In genomic region chr1:9867408-9868243, GRCh38 we compare ENCODE assay signal across 1 cellular context.
TF ChIP-seq lines count a peak whose summit lies in the region.

No MANE protein-coding gene starts in this region.

TF ChIP-seq in HepG2, 621 proteins besides CTCF, POLR2A, EP300 and RAD21 (continued from another document and continues in another):
- TF ChIP-seq E2F1 (CRISPR knock-in tag; IDR thresholded peaks at IDR 0.05), result no peak
- no peak for TF ChIP-seq RFXAP (CRISPR knock-in tag; IDR thresholded peaks at IDR 0.05; ENCODE audit: borderline replicate concordance)
- no peak for TF ChIP-seq GMEB2 (CRISPR knock-in tag; IDR thresholded peaks at IDR 0.05; ENCODE audit: low read depth)
- no peak for TF ChIP-seq SIN3B (IDR thresholded peaks at IDR 0.05; ENCODE audit: low read length)
- TF ChIP-seq, protein P1, sequence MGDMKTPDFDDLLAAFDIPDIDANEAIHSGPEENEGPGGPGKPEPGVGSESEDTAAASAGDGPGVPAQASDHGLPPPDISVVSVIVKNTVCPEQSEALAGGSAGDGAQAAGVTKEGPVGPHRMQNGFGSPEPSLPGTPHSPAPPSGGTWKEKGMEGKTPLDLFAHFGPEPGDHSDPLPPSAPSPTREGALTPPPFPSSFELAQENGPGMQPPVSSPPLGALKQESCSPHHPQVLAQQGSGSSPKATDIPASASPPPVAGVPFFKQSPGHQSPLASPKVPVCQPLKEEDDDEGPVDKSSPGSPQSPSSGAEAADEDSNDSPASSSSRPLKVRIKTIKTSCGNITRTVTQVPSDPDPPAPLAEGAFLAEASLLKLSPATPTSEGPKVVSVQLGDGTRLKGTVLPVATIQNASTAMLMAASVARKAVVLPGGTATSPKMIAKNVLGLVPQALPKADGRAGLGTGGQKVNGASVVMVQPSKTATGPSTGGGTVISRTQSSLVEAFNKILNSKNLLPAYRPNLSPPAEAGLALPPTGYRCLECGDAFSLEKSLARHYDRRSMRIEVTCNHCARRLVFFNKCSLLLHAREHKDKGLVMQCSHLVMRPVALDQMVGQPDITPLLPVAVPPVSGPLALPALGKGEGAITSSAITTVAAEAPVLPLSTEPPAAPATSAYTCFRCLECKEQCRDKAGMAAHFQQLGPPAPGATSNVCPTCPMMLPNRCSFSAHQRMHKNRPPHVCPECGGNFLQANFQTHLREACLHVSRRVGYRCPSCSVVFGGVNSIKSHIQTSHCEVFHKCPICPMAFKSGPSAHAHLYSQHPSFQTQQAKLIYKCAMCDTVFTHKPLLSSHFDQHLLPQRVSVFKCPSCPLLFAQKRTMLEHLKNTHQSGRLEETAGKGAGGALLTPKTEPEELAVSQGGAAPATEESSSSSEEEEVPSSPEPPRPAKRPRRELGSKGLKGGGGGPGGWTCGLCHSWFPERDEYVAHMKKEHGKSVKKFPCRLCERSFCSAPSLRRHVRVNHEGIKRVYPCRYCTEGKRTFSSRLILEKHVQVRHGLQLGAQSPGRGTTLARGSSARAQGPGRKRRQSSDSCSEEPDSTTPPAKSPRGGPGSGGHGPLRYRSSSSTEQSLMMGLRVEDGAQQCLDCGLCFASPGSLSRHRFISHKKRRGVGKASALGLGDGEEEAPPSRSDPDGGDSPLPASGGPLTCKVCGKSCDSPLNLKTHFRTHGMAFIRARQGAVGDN (CRISPR knock-in tag; IDR thresholded peaks at IDR 0.05), result peak; percentile 63
- peak; percentile 48 for TF ChIP-seq YY1 (IDR thresholded peaks at IDR 0.05; ENCODE audit: insufficient read depth, insufficient replicate concordance, low read depth, low read length)
- TF ChIP-seq NCOA5 (CRISPR knock-in tag; IDR thresholded peaks at IDR 0.05), result no peak
- TF ChIP-seq ZNF138 (CRISPR knock-in tag; IDR thresholded peaks at IDR 0.05; ENCODE audit: low read depth), result no peak
- TF ChIP-seq TBX2 (CRISPR knock-in tag; IDR thresholded peaks at IDR 0.05; ENCODE audit: borderline replicate concordance), result no peak
- TF ChIP-seq SAP130 (CRISPR knock-in tag; IDR thresholded peaks at IDR 0.05; ENCODE audit: low read depth), result peak; percentile 29; the same call in 1 of the 2 replicates
- TF ChIP-seq YEATS2 (CRISPR knock-in tag; IDR thresholded peaks at IDR 0.05; ENCODE audit: borderline replicate concordance), result peak; percentile 26; the same call in 1 of the 2 replicates
- TF ChIP-seq AHR (CRISPR knock-in tag; IDR thresholded peaks at IDR 0.05), result 0 out of 2 replicates have a peak, but pooled peaks have one; percentile 32
- no peak for TF ChIP-seq SMAD3 (CRISPR knock-in tag; IDR thresholded peaks at IDR 0.05)
- no peak for TF ChIP-seq EED (CRISPR knock-in tag; IDR thresholded peaks at IDR 0.05)
- TF ChIP-seq NBN (conservative IDR thresholded peaks at IDR 0.05), result no peak
- no peak for TF ChIP-seq ZNF558 (CRISPR knock-in tag; IDR thresholded peaks at IDR 0.05; ENCODE audit: borderline replicate concordance)
- TF ChIP-seq, protein P2, sequence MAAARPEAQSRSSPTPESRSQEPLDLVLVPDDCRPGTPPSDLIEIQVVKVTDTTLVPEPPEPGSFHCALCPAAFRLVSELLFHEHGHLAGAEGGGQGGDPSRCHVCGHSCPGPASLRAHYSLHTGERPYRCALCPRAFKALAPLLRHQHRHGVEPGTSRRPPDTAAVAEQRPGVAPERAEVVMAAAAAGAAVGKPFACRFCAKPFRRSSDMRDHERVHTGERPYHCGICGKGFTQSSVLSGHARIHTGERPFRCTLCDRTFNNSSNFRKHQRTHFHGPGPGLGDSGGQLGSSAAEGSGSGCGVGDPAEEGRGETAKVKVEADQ (CRISPR knock-in tag; IDR thresholded peaks at IDR 0.05; ENCODE audit: borderline replicate concordance), result no peak
- TF ChIP-seq, protein P3, sequence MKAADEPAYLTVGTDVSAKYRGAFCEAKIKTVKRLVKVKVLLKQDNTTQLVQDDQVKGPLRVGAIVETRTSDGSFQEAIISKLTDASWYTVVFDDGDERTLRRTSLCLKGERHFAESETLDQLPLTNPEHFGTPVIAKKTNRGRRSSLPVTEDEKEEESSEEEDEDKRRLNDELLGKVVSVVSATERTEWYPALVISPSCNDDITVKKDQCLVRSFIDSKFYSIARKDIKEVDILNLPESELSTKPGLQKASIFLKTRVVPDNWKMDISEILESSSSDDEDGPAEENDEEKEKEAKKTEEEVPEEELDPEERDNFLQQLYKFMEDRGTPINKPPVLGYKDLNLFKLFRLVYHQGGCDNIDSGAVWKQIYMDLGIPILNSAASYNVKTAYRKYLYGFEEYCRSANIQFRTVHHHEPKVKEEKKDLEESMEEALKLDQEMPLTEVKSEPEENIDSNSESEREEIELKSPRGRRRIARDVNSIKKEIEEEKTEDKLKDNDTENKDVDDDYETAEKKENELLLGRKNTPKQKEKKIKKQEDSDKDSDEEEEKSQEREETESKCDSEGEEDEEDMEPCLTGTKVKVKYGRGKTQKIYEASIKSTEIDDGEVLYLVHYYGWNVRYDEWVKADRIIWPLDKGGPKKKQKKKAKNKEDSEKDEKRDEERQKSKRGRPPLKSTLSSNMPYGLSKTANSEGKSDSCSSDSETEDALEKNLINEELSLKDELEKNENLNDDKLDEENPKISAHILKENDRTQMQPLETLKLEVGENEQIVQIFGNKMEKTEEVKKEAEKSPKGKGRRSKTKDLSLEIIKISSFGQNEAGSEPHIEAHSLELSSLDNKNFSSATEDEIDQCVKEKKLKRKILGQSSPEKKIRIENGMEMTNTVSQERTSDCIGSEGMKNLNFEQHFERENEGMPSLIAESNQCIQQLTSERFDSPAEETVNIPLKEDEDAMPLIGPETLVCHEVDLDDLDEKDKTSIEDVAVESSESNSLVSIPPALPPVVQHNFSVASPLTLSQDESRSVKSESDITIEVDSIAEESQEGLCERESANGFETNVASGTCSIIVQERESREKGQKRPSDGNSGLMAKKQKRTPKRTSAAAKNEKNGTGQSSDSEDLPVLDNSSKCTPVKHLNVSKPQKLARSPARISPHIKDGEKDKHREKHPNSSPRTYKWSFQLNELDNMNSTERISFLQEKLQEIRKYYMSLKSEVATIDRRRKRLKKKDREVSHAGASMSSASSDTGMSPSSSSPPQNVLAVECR (CRISPR knock-in tag; IDR thresholded peaks at IDR 0.05; ENCODE audit: borderline replicate concordance), result no peak
- no peak for TF ChIP-seq NR3C1 (CRISPR knock-in tag; IDR thresholded peaks at IDR 0.05)
- 0 out of 2 replicates have a peak, but pooled peaks have one; percentile 20 for TF ChIP-seq ZNF501 (CRISPR knock-in tag; IDR thresholded peaks at IDR 0.05)
- TF ChIP-seq FOXO1 (CRISPR knock-in tag; IDR thresholded peaks at IDR 0.05), result 0 out of 2 replicates have a peak, but pooled peaks have one; percentile 15
- peak; percentile 81 for TF ChIP-seq SMC3 (IDR thresholded peaks at IDR 0.05; ENCODE audit: low read length)
- peak; percentile 50 for TF ChIP-seq AGO2 (optimal IDR thresholded peaks at IDR 0.05; ENCODE audit: low read depth, low read length)
- no peak for TF ChIP-seq ZNF34 (CRISPR knock-in tag; IDR thresholded peaks at IDR 0.05; ENCODE audit: borderline replicate concordance)
- peak; percentile 61 for TF ChIP-seq XRCC5 (optimal IDR thresholded peaks at IDR 0.05; ENCODE audit: low read length)
- no peak for TF ChIP-seq ZNF451 (CRISPR knock-in tag; IDR thresholded peaks at IDR 0.05)
- TF ChIP-seq HIVEP1 (CRISPR knock-in tag; IDR thresholded peaks at IDR 0.05), result peak; percentile 55; the same call in 1 of the 2 replicates
- TF ChIP-seq HNF1B (CRISPR knock-in tag; IDR thresholded peaks at IDR 0.05), result peak; percentile 50; the same call in 1 of the 2 replicates
- no peak for TF ChIP-seq ZNF343 (CRISPR knock-in tag; IDR thresholded peaks at IDR 0.05)
- TF ChIP-seq, protein P4, sequence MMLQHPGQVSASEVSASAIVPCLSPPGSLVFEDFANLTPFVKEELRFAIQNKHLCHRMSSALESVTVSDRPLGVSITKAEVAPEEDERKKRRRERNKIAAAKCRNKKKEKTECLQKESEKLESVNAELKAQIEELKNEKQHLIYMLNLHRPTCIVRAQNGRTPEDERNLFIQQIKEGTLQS (CRISPR knock-in tag; IDR thresholded peaks at IDR 0.05), result no peak
- TF ChIP-seq, protein P5, sequence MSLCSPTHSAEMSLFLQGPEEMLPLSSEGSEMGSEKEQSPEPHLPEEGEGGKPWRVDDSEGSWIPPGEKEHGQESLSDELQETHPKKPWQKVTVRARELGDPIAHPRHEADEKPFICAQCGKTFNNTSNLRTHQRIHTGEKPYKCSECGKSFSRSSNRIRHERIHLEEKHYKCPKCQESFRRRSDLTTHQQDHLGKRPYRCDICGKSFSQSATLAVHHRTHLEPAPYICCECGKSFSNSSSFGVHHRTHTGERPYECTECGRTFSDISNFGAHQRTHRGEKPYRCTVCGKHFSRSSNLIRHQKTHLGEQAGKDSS (CRISPR knock-in tag; IDR thresholded peaks at IDR 0.05; ENCODE audit: borderline replicate concordance, low read depth), result no peak
- no peak for TF ChIP-seq SPEN (CRISPR knock-in tag; IDR thresholded peaks at IDR 0.05; ENCODE audit: low read depth)
- TF ChIP-seq ZMYM4 (CRISPR knock-in tag; IDR thresholded peaks at IDR 0.05), result no peak
- peak; percentile 33; the same call in 1 of the 2 replicates for TF ChIP-seq ZFY (CRISPR knock-in tag; IDR thresholded peaks at IDR 0.05)
- no peak for TF ChIP-seq ZNF609 (CRISPR knock-in tag; IDR thresholded peaks at IDR 0.05; ENCODE audit: borderline replicate concordance)
- 0 out of 2 replicates have a peak, but pooled peaks have one; percentile 49 for TF ChIP-seq ZNF124 (CRISPR knock-in tag; IDR thresholded peaks at IDR 0.05)
- TF ChIP-seq PRMT3 (CRISPR knock-in tag; IDR thresholded peaks at IDR 0.05; ENCODE audit: borderline replicate concordance, low read depth), result no peak
- no peak for TF ChIP-seq MBD4 (IDR thresholded peaks at IDR 0.05; ENCODE audit: borderline replicate concordance, low read length)
- TF ChIP-seq ARNT (IDR thresholded peaks at IDR 0.05), result no peak
- TF ChIP-seq TBP (CRISPR knock-in tag; IDR thresholded peaks at IDR 0.05), result no peak
- 0 out of 2 replicates have a peak, but pooled peaks have one; percentile 26 for TF ChIP-seq ZNF225 (CRISPR knock-in tag; IDR thresholded peaks at IDR 0.05)
- no peak for TF ChIP-seq GABPB1 (CRISPR knock-in tag; IDR thresholded peaks at IDR 0.05)
- TF ChIP-seq IRF2 (CRISPR knock-in tag; IDR thresholded peaks at IDR 0.05), result 0 out of 2 replicates have a peak, but pooled peaks have one; percentile 28
